ENCODE assay signal across 1 cellular context in genomic region chr2:190718652-190719526, GRCh38.
A peak's percentile ranks its signal among the peaks of the same experiment; 100 is the strongest.
TF ChIP-seq lines count a peak whose summit lies in the region.

No MANE protein-coding gene starts in this region.

TF ChIP-seq in GM12878, 131 proteins besides CTCF, POLR2A, EP300 and RAD21 (continued from another document and continues in another):
- TF ChIP-seq RELA (IDR thresholded peaks at IDR 0.05; ENCODE audit: borderline replicate concordance, partially characterized antibody) (peak; percentile 85), KDM1A (IDR thresholded peaks at IDR 0.05; ENCODE audit: borderline replicate concordance) (no peak), YBX1 (IDR thresholded peaks at IDR 0.05) (no peak), RELB (IDR thresholded peaks at IDR 0.05; ENCODE audit: low read depth) (peak; percentile 88), MLLT1 (IDR thresholded peaks at IDR 0.05) (0 out of 2 replicates have a peak, but pooled peaks have one; percentile 59), CBFB (IDR thresholded peaks at IDR 0.05; ENCODE audit: low read depth) (no peak), PAX8 (IDR thresholded peaks at IDR 0.05) (no peak), ASH2L (IDR thresholded peaks at IDR 0.05; ENCODE audit: borderline replicate concordance, low read depth) (no peak), CREM (IDR thresholded peaks at IDR 0.05; ENCODE audit: low read depth) (0 out of 2 replicates have a peak, but pooled peaks have one; percentile 32), POLR2AphosphoS2 (IDR thresholded peaks at IDR 0.05; ENCODE audit: low read depth, low read length) (no peak), TCF12 (IDR thresholded peaks at IDR 0.05; ENCODE audit: low read depth, low read length) (peak; percentile 93), TBL1XR1 (IDR thresholded peaks at IDR 0.05; ENCODE audit: low read depth, low read length) (no peak), DPF2 (IDR thresholded peaks at IDR 0.05) (peak; percentile 94), RB1 (IDR thresholded peaks at IDR 0.05; ENCODE audit: borderline replicate concordance) (peak; percentile 62; the same call in 1 of the 2 replicates), SRF (IDR thresholded peaks at IDR 0.05; ENCODE audit: low read depth in 2 of 2, low read length in 2 of 2) (no peak), ZNF592 (IDR thresholded peaks at IDR 0.05) (peak; percentile 94), TAF1 (IDR thresholded peaks at IDR 0.05; ENCODE audit: borderline replicate concordance, low read depth, low read length) (no peak), IRF4 (IDR thresholded peaks at IDR 0.05; ENCODE audit: low read depth, low read length) (peak; percentile 72; the same call in 1 of the 2 replicates), BACH1 (IDR thresholded peaks at IDR 0.05; ENCODE audit: borderline replicate concordance) (peak; percentile 53; the same call in 1 of the 2 replicates), CREB1 (IDR thresholded peaks at IDR 0.05; ENCODE audit: low read depth) (peak; percentile 43; the same call in 1 of the 2 replicates), SP1 (IDR thresholded peaks at IDR 0.05; ENCODE audit: low read depth, low read length) (no peak), LARP7 (IDR thresholded peaks at IDR 0.05) (peak; percentile 61), CHD1 (IDR thresholded peaks at IDR 0.05; ENCODE audit: low read depth, low read length) (no peak), TARDBP (IDR thresholded peaks at IDR 0.05; ENCODE audit: borderline replicate concordance) (no peak), NR2C1 (IDR thresholded peaks at IDR 0.05) (no peak), SPI1 (IDR thresholded peaks at IDR 0.05; ENCODE audit: borderline replicate concordance, insufficient read depth, low read depth, low read length) (peak; percentile 66), POU2F2 (IDR thresholded peaks at IDR 0.05; ENCODE audit: borderline replicate concordance, low read depth, low read length) (peak; percentile 96; the same call in 2 of the 3 replicates), E2F4 (IDR thresholded peaks at IDR 0.05; ENCODE audit: low read depth, low read length) (no peak), ZBED1 (IDR thresholded peaks at IDR 0.05; ENCODE audit: borderline replicate concordance) (no peak; the same call in 1 of the 2 replicates), FOXM1 (IDR thresholded peaks at IDR 0.05; ENCODE audit: low read depth, low read length) (peak; percentile 67; the same call in 1 of the 2 replicates), MYC (IDR thresholded peaks at IDR 0.05; ENCODE audit: insufficient read depth, insufficient read length, insufficient replicate concordance, low read length, severe bottlenecking) (no peak), PML (IDR thresholded peaks at IDR 0.05; ENCODE audit: low read length) (no peak), EGR1 (IDR thresholded peaks at IDR 0.05; ENCODE audit: borderline replicate concordance in 1 of 2, low read depth in 2 of 2, low read length in 2 of 2) (no peak), MTA2 (IDR thresholded peaks at IDR 0.05; ENCODE audit: low read depth) (peak; percentile 79), ZNF217 (IDR thresholded peaks at IDR 0.05) (no peak), USF1 (IDR thresholded peaks at IDR 0.05; ENCODE audit: borderline replicate concordance, extremely low read length, insufficient read depth, low read depth, low read length) (no peak), NRF1 (conservative IDR thresholded peaks at IDR 0.05; ENCODE audit: low read depth, low read length) (no peak), BMI1 (IDR thresholded peaks at IDR 0.05; ENCODE audit: borderline replicate concordance) (peak; percentile 31; the same call in 1 of the 2 replicates), KLF5 (IDR thresholded peaks at IDR 0.05; ENCODE audit: partially characterized antibody) (no peak), WRNIP1 (IDR thresholded peaks at IDR 0.05; ENCODE audit: borderline replicate concordance, low read depth, low read length) (no peak), E2F8 (IDR thresholded peaks at IDR 0.05; ENCODE audit: low read depth, partially characterized antibody) (no peak), ZNF274 (IDR thresholded peaks at IDR 0.05; ENCODE audit: insufficient read depth, insufficient read length) (no peak), BRCA1 (IDR thresholded peaks at IDR 0.05; ENCODE audit: low read depth, low read length) (no peak), SREBF2 (IDR thresholded peaks at IDR 0.05; ENCODE audit: low read length) (no peak), SREBF1 (IDR thresholded peaks at IDR 0.05; ENCODE audit: low read length) (no peak), CUX1 (IDR thresholded peaks at IDR 0.05; ENCODE audit: insufficient replicate concordance, low read depth, low read length) (peak; percentile 86), STAT3 (IDR thresholded peaks at IDR 0.05; ENCODE audit: low read depth, low read length) (no peak), RUNX3 (IDR thresholded peaks at IDR 0.05; ENCODE audit: low read length) (peak; percentile 55), HCFC1 (IDR thresholded peaks at IDR 0.05; ENCODE audit: low read length) (no peak), GABPA (IDR thresholded peaks at IDR 0.05; ENCODE audit: low read depth) (no peak), ELK1 (IDR thresholded peaks at IDR 0.05; ENCODE audit: low read depth, low read length) (no peak)
